In the genomic region with DNA sequence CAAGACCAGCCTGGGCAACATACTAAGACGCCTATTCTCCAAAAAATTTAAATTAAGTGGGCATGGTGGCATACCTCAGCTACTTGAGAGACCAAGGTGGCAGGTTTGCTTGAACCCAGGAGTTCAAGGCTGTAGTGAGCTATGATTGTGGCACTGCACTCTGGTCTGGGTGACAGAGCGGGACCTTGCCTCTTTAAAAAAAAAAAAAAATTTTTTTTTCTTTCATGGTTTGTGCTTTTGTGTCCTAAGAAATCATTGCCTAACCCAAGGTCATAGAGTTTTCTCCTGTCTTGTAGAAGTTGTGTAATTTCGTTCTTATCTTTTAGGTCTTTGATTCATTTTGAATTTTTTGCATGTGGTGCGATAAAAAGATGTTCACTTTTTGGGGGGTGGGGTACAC, we compare ENCODE assay signal across 18 cellular contexts. TPM values are rescaled to one million over a fixed set of nuclear protein-coding genes. Genes with fewer than 3 reads are reported as not detected.
DNase-seq lines count a peak whose midpoint lies in the region; ATAC-seq, FAIRE-seq and TF ChIP-seq lines count a peak whose summit lies in the region.
"Had no signal": no experiment of that assay in that cellular context is flagged by ENCODE, and none has a peak within 500 bp of the region (broad histone marks: within the 10 kb centered on the region; RNA-seq: fewer than 3 reads in every experiment).

No MANE protein-coding gene starts in this region.

- H3K9ac ChIP-seq in BLaER1 (peak overlapping the region; percentile 35; the same call in 1 of the 2 replicates), HepG2 (ENCODE audit: insufficient read depth, low read depth, low read length) (no peak overlapping the region)

- H3K27ac Mint-ChIP-seq in GM23338 (0 out of 2 replicates have a peak overlapping the region, but pooled peaks have one; percentile 53), WTC11 (peak overlapping the region; percentile 89)
- H3K27ac Mint-ChIP-seq in activated CD8-positive, alpha-beta memory T cell treated with anti-CD3 and anti-CD28 coated beads, Interleukin-2, amount 10 ng/mL, durations not matched to agents 7 days and 5 days: no peak overlapping the region
- H3K27ac Mint-ChIP-seq: activated CD8-positive, alpha-beta T cell treated with anti-CD3 and anti-CD28 coated beads for 36 hours had no signal

- H4K20me1 ChIP-seq in BLaER1: peaks cover 100% of the 10 kb centered on the region
- peaks cover 99% of the 10 kb centered on the region for H4K20me1 ChIP-seq in GM23338 (replicated peaks; ENCODE audit: insufficient read depth)
- peaks cover 84% of the 10 kb centered on the region for H4K20me1 ChIP-seq in HepG2 (ENCODE audit: insufficient read depth, low read length)

- H3K4me3 ChIP-seq in BLaER1: no peak overlapping the region
- no peak overlapping the region for H3K4me3 ChIP-seq in GM23338
- H3K4me3 ChIP-seq in HepG2 (replicated peaks in 1 of 3; ENCODE audit: insufficient read depth in 1 of 3, low read depth in 2 of 3, low read length in 3 of 3): no peak overlapping the region
- no peak overlapping the region for H3K4me3 ChIP-seq in uterus
- H3K4me3 ChIP-seq in H7 (ENCODE audit: insufficient read depth, low read depth, low read length): no peak overlapping the region
- H3K4me3 ChIP-seq: SK-N-MC, upper lobe of left lung had no signal

- H3K36me3 Mint-ChIP-seq in GM23338 (ENCODE audit: low read depth): peaks cover 22% of the 10 kb centered on the region
- H3K36me3 Mint-ChIP-seq in WTC11: peaks cover 8% of the 10 kb centered on the region
- H3K36me3 Mint-ChIP-seq in activated CD8-positive, alpha-beta memory T cell treated with anti-CD3 and anti-CD28 coated beads, Interleukin-2, amount 10 ng/mL, durations not matched to agents 7 days and 5 days: peaks cover 47% of the 10 kb centered on the region

- peaks cover 100% of the 10 kb centered on the region for H3K79me2 ChIP-seq in GM23338 (replicated peaks; ENCODE audit: insufficient read depth)
- peaks cover 99% of the 10 kb centered on the region for H3K79me2 ChIP-seq in HepG2 (ENCODE audit: insufficient read depth, low read length)

- H3K4me2 ChIP-seq in BLaER1: peak overlapping the region; percentile 74
- H3K4me2 ChIP-seq in GM23338: no peak overlapping the region
- peak overlapping the region; percentile 5; the same call in 1 of the 2 replicates for H3K4me2 ChIP-seq in HepG2 (ENCODE audit: low read depth, low read length)

- H3K36me3 ChIP-seq in BLaER1: peaks cover 79% of the 10 kb centered on the region
- H3K36me3 ChIP-seq in GM23338 (ENCODE audit: insufficient read depth): 0 out of 2 replicates have a peak, but pooled peaks cover 4% of the 10 kb centered on the region
- peaks cover 3 to 7% of the 10 kb centered on the region in 2 experiments; a peak in 4 of 5 replicates for H3K36me3 ChIP-seq in HepG2 (replicated peaks in 1 of 2; ENCODE audit: control insufficient read depth in 1 of 2, insufficient read depth in 2 of 2, low read length in 2 of 2)
- H3K36me3 ChIP-seq in uterus: no peaks in the 10 kb centered on the region
- no peaks in the 10 kb centered on the region; the same call in 1 of the 2 replicates for H3K36me3 ChIP-seq in H7 (replicated peaks; ENCODE audit: control insufficient read depth, insufficient read depth, low read length)

- no peak overlapping the region for H2AFZ ChIP-seq in GM23338
- H2AFZ ChIP-seq in HepG2 (ENCODE audit: low read length): no peak overlapping the region

- TF ChIP-seq RAD21 in HepG2 (CRISPR knock-in tag; IDR thresholded peaks at IDR 0.05): no peak

- TF ChIP-seq EP300 in HepG2 (IDR thresholded peaks at IDR 0.05; ENCODE audit: low read depth in 2 of 2, low read length in 2 of 2) (0 out of 4 replicates have a peak, but pooled peaks of 1 of the 2 experiments have one; percentile 11), HepG2 (CRISPR knock-in tag; IDR thresholded peaks at IDR 0.05; ENCODE audit: borderline replicate concordance) (no peak)

- H3K27me3 Mint-ChIP-seq in GM23338 (ENCODE audit: insufficient read depth, low read depth, poor library complexity): peaks cover 6% of the 10 kb centered on the region
- no peaks in the 10 kb centered on the region for H3K27me3 Mint-ChIP-seq in WTC11 (ENCODE audit: low read depth)
- H3K27me3 Mint-ChIP-seq in activated CD8-positive, alpha-beta memory T cell treated with anti-CD3 and anti-CD28 coated beads, Interleukin-2, amount 10 ng/mL, durations not matched to agents 7 days and 5 days: no peaks in the 10 kb centered on the region
- H3K27me3 Mint-ChIP-seq: activated CD8-positive, alpha-beta T cell treated with anti-CD3 and anti-CD28 coated beads for 36 hours had no signal

- peaks cover 45% of the 10 kb centered on the region for H3K4me1 Mint-ChIP-seq in GM23338
- peaks cover 60% of the 10 kb centered on the region for H3K4me1 Mint-ChIP-seq in WTC11
- H3K4me1 Mint-ChIP-seq in activated CD8-positive, alpha-beta memory T cell treated with anti-CD3 and anti-CD28 coated beads, Interleukin-2, amount 10 ng/mL, durations not matched to agents 7 days and 5 days: peaks cover 65% of the 10 kb centered on the region

- intact Hi-C loops in HepG2 (cut with micrococcal nuclease; ENCODE audit: unreplicated experiment) (no loop called here), uterus (cut with DNase I; ENCODE audit: low total_unique reads) (no loop called here)

- H3K4me1 ChIP-seq in BLaER1 (peaks cover 72% of the 10 kb centered on the region), GM23338 (ENCODE audit: insufficient read depth) (peaks cover 54% of the 10 kb centered on the region), HepG2 (ENCODE audit: insufficient read depth, low read length) (peaks cover 80% of the 10 kb centered on the region), uterus (peaks cover 5 to 23% of the 10 kb centered on the region in 2 donors)

- H3K27ac ChIP-seq in BLaER1 (no peak overlapping the region), GM23338 (ENCODE audit: low read depth) (no peak overlapping the region), HepG2 (ENCODE audit: extremely low read length, insufficient read depth, low read length) (no peak overlapping the region), uterus (no peak overlapping the region)
- H3K27ac ChIP-seq: SK-N-MC, upper lobe of left lung had no signal

- peak overlapping the region; percentile 29; the same call in 1 of the 3 replicates for H3K4me3 Mint-ChIP-seq in GM23338
- no peak overlapping the region for H3K4me3 Mint-ChIP-seq in WTC11
- H3K4me3 Mint-ChIP-seq in activated CD8-positive, alpha-beta memory T cell treated with anti-CD3 and anti-CD28 coated beads, Interleukin-2, amount 10 ng/mL, durations not matched to agents 7 days and 5 days: no peak overlapping the region

- H3F3A ChIP-seq in GM23338 (replicated peaks; ENCODE audit: low read depth): no peaks in the 10 kb centered on the region

- H3K27me3 ChIP-seq in BLaER1 (no peaks in the 10 kb centered on the region), GM23338 (ENCODE audit: insufficient read depth) (no peaks in the 10 kb centered on the region), HepG2 (ENCODE audit: control insufficient read depth in 1 of 2, insufficient read depth in 2 of 2, low read length in 2 of 2) (no peaks in the 10 kb centered on the region), uterus (no peaks in the 10 kb centered on the region), H7 (ENCODE audit: control insufficient read depth, insufficient read depth, low read length) (no peaks in the 10 kb centered on the region)
- H3K27me3 ChIP-seq: upper lobe of left lung had no signal

- H3K9me3 ChIP-seq in BLaER1 (no peaks in the 10 kb centered on the region), HepG2 (ENCODE audit: low read length) (no peaks in the 10 kb centered on the region), uterus (no peaks in the 10 kb centered on the region)
- H3K9me3 ChIP-seq: upper lobe of left lung had no signal

- H3K9me2 ChIP-seq in GM23338 (ENCODE audit: insufficient read depth): no peaks in the 10 kb centered on the region

- BruUV-seq in HepG2 (replicated peaks; lab: Mats Ljungman, UMichigan): no TSS peak

- in situ Hi-C loops in HepG2 (cut with HindIII; ENCODE audit: extremely low pct_ligation_motif_present, low pct_unique_long_range_greater_than_20kb): no loop called here

- FAIRE-seq in HepG2 (lab: Jason Lieb, UNC): no peak
- FAIRE-seq: HTR-8/SVneo had no signal

- DNase-seq in GM23338 (ENCODE audit: low spot score): no peak
- DNase-seq in WTC11 (ENCODE audit: low spot score): no peak
- DNase-seq in HepG2 (ENCODE audit: low spot score): no peak
- no peak for DNase-seq in uterus
- no peak for DNase-seq in H7
- no peak for DNase-seq in activated CD8-positive, alpha-beta memory T cell treated with anti-CD3 and anti-CD28 coated beads, Interleukin-2, amount 10 ng/mL, durations not matched to agents 7 days and 5 days
- DNase-seq: activated CD8-positive, alpha-beta T cell treated with anti-CD3 and anti-CD28 coated beads for 36 hours; activated naive CD4-positive, alpha-beta T cell; DMS153; effector memory CD4-positive, alpha-beta T cell; NCI-H1048; stimulated activated CD4-positive, alpha-beta T cell treated with anti-CD3 and anti-CD28 coated beads, Interleukin-2, amount 100 ng/mL, for 48 hours; upper lobe of left lung had no signal

- 62% methylated on average over 4 of the region's 4 CpGs for WGBS in HepG2 (ENCODE audit: low lambda C conversion rate)

- H3K9me3 Mint-ChIP-seq in GM23338: no peaks in the 10 kb centered on the region
- no peaks in the 10 kb centered on the region for H3K9me3 Mint-ChIP-seq in WTC11
- H3K9me3 Mint-ChIP-seq in activated CD8-positive, alpha-beta memory T cell treated with anti-CD3 and anti-CD28 coated beads, Interleukin-2, amount 10 ng/mL, durations not matched to agents 7 days and 5 days (ENCODE audit: low read depth): no peaks in the 10 kb centered on the region

- TF ChIP-seq CTCF in GM23338 (conservative IDR thresholded peaks at IDR 0.05; ENCODE audit: low read depth in 2 of 2) (no peak), WTC11 (IDR thresholded peaks at IDR 0.05) (no peak), HepG2 (CRISPR knock-in tag; IDR thresholded peaks at IDR 0.05) (no peak), uterus (IDR thresholded peaks at IDR 0.05) (no peak)

- POLR2A ChIA-PET in WTC11 (lab: Charles Lee) (no interaction called here), HepG2 (lab: Yijun Ruan, JAX) (no interaction called here)

- TF ChIP-seq POLR2A in HepG2 (IDR thresholded peaks at IDR 0.05; ENCODE audit: insufficient read depth in 1 of 2, low read depth in 2 of 2, low read length in 2 of 2) (no peak), uterus (IDR thresholded peaks at IDR 0.05) (no peak)

- no peak for ATAC-seq in GM23338
- no peak for ATAC-seq in WTC11
- no peak; the same call in 2 of the 3 replicates for ATAC-seq in HepG2
- ATAC-seq in activated CD8-positive, alpha-beta memory T cell treated with anti-CD3 and anti-CD28 coated beads, Interleukin-2, amount 10 ng/mL, durations not matched to agents 7 days and 5 days: no peak
- ATAC-seq in GM21360 (IDR thresholded peaks at IDR 0.05; ENCODE audit: unreplicated experiment): no peak
- ATAC-seq: activated CD8-positive, alpha-beta T cell treated with anti-CD3 and anti-CD28 coated beads for 36 hours; sciatic nerve had no signal

- CTCF ChIA-PET in WTC11 (lab: Charles Lee) (no interaction called here), HepG2 (lab: Yijun Ruan, JAX; ENCODE audit: low intra/inter-chr PET ratio, low total read pairs) (no interaction called here)
- CTCF ChIA-PET in activated CD8-positive, alpha-beta memory T cell treated with anti-CD3 and anti-CD28 coated beads, Interleukin-2, amount 10 ng/mL, durations not matched to agents 7 days and 5 days (lab: Charles Lee): no interaction called here

RNA-seq across cellular contexts. Expression of a gene that starts 12.3 kb away (rescaled TPM):
- total RNA-seq in GM23338 (2014; rRNA removed; shearing (Covaris generic)): 109 and 121 TPM in 2 replicates
- polyA plus RNA-seq in GM23338 (2016; fragmentation: Nextera tagmentation; extraction: Ambion mirVana) (78.9 and 105 TPM in 2 replicates), HepG2 (2011; rRNA removed) (22.4 and 27.1 TPM in 2 replicates)
- total RNA-seq in WTC11 (2021) (100 to 106 TPM (median 104 TPM) in 3 replicates), HepG2 (2016; rRNA removed; fragmentation: Illumina TruSeq; extraction: Trizol) (72.2 and 101 TPM in 2 replicates), uterus (100 to 1,000 TPM in 2 of 4 donors, 10 to 100 TPM in 2; 53.5 to 171 (median 99.6) TPM)
- total RNA-seq in HepG2 (2016; cell fraction: cytosol; rRNA removed; fragmentation: Illumina TruSeq; extraction: Trizol; ENCODE audit: low read depth): 66.3 and 69.1 TPM in 2 replicates
- 70.0 and 97.0 TPM in 2 replicates for total RNA-seq in HepG2 (2016; cell fraction: insoluble cytoplasmic fraction; rRNA removed; fragmentation: Illumina TruSeq; extraction: Trizol)
- 43.3 and 49.9 TPM in 2 replicates for total RNA-seq in HepG2 (2016; cell fraction: membrane; rRNA removed; fragmentation: Illumina TruSeq; extraction: Trizol)
- 71.5 and 77.9 TPM in 2 replicates for total RNA-seq in HepG2 (2016; cell fraction: nucleus; rRNA removed; fragmentation: Illumina TruSeq; extraction: Trizol)
- 8.1 and 15.4 TPM in 2 replicates for polyA plus RNA-seq in HepG2 (2011; cell fraction: cytosol; rRNA removed)
- 13.5 and 16.6 TPM in 2 replicates for polyA plus RNA-seq in HepG2 (2011; cell fraction: nucleus; rRNA removed)
- 37.4 and 42.2 TPM in 2 replicates for polyA plus RNA-seq in HepG2 (2012)
- 2.8 and 3.5 TPM in 2 replicates for polyA plus RNA-seq in HepG2 (2016; cell fraction: cytosol; fragmentation: Illumina TruSeq; extraction: Trizol; ENCODE audit: low read depth)
- 68.2 and 77.7 TPM in 2 replicates for polyA plus RNA-seq in HepG2 (2016; cell fraction: insoluble cytoplasmic fraction; fragmentation: Illumina TruSeq; extraction: Trizol; ENCODE audit: low read depth)
- polyA plus RNA-seq in HepG2 (2016; cell fraction: membrane; fragmentation: Illumina TruSeq; extraction: Trizol; ENCODE audit: low read depth): 12.7 and 15.4 TPM in 2 replicates
- polyA plus RNA-seq in HepG2 (2016; cell fraction: nucleus; fragmentation: Illumina TruSeq; extraction: Trizol; ENCODE audit: insufficient read depth, low read depth): 97.7 and 101 TPM in 2 replicates
- 7.1 and 12.3 TPM in 2 replicates for polyA minus RNA-seq in HepG2 (2011; rRNA and poly(A)+ RNA removed; ENCODE audit: low replicate concordance)
- polyA minus RNA-seq in HepG2 (2011; cell fraction: cytosol; rRNA and poly(A)+ RNA removed): 23.4 and 24.7 TPM in 2 replicates
- 86.4 and 87.5 TPM in 2 replicates for polyA minus RNA-seq in HepG2 (2011; cell fraction: nucleus; rRNA and poly(A)+ RNA removed)
- total RNA-seq in H7 (2014; rRNA removed; shearing (Covaris generic)): 62.7 and 92.0 TPM in 2 replicates
- 100 to 1,000 TPM in 1 of 2 experiments, 10 to 100 TPM in 1; 95.0 to 101 TPM for total RNA-seq in activated CD8-positive, alpha-beta memory T cell treated with anti-CD3 and anti-CD28 coated beads, Interleukin-2, amount 10 ng/mL, durations not matched to agents 7 days and 5 days
